Comparison of ENCODE assay signal across 1 cellular context in the genomic region with DNA sequence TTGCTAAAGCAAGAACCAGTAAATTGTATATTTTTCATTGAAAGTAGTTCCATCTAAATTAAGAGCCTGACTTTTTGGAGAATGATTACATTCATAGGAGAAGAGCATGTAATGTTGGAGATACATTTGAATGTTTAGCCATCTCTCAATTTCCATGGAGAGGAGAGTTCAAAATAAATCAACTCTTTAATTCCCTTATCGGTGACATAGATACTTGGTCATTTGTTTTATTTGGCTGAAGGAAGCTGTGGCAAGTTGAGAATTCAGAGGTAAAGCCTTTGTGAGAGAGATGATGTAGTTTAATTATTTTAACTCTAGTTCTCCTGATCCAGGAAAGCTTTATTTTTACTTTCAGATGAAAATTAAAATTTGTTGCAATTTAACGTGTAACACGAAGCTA.
TF ChIP-seq lines count a peak whose summit lies in the region.

No MANE protein-coding gene starts in this region.

TF ChIP-seq in endothelial cell of umbilical vein, 7 proteins besides CTCF, POLR2A, EP300 and RAD21 (continued from another document):
- TF ChIP-seq, protein P1, sequence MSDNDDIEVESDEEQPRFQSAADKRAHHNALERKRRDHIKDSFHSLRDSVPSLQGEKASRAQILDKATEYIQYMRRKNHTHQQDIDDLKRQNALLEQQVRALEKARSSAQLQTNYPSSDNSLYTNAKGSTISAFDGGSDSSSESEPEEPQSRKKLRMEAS (IDR thresholded peaks at IDR 0.05; ENCODE audit: insufficient read depth, insufficient read length): no peak
